2 cellular contexts compared by ENCODE assay signal in genomic region chr11:14974021-14974698, GRCh38.
TF ChIP-seq lines count a peak whose summit lies in the region.

No MANE protein-coding gene starts in this region.

TF ChIP-seq in H1, 55 proteins besides CTCF, POLR2A, EP300 and RAD21 (continued from another document):
- TF ChIP-seq RNF2 (IDR thresholded peaks at IDR 0.05; ENCODE audit: borderline replicate concordance, low read depth, low read length, missing control alignments, poor library complexity, severe bottlenecking): peak; percentile 77
- TF ChIP-seq ZNF274 (IDR thresholded peaks at IDR 0.05; ENCODE audit: borderline replicate concordance, extremely low read depth, low read length): no peak
- TF ChIP-seq SUZ12 (IDR thresholded peaks at IDR 0.05; ENCODE audit: low read length): peak; percentile 82
- TF ChIP-seq CEBPB (IDR thresholded peaks at IDR 0.05; ENCODE audit: low read depth, low read length): no peak
- TF ChIP-seq E2F6 (IDR thresholded peaks at IDR 0.05): peak; percentile 47; the same call in 1 of the 2 replicates

TF ChIP-seq in HEK293T, 16 proteins besides CTCF, POLR2A, EP300 and RAD21 (continued from another document):
- no peak for TF ChIP-seq FOXM1 (IDR thresholded peaks at IDR 0.05; ENCODE audit: borderline replicate concordance)
- no peak for TF ChIP-seq ZNF384 (IDR thresholded peaks at IDR 0.05)
- TF ChIP-seq NFRKB (IDR thresholded peaks at IDR 0.05): no peak
- no peak for TF ChIP-seq BHLHE40 (IDR thresholded peaks at IDR 0.05; ENCODE audit: borderline replicate concordance)
- TF ChIP-seq PKNOX1 (IDR thresholded peaks at IDR 0.05): no peak
- no peak for TF ChIP-seq ARNT (IDR thresholded peaks at IDR 0.05)
- no peak for TF ChIP-seq TARDBP (IDR thresholded peaks at IDR 0.05)
- TF ChIP-seq HDGF (IDR thresholded peaks at IDR 0.05; ENCODE audit: borderline replicate concordance): no peak
- no peak for TF ChIP-seq L3MBTL2 (conservative IDR thresholded peaks at IDR 0.05)
- TF ChIP-seq LEF1 (IDR thresholded peaks at IDR 0.05; ENCODE audit: borderline replicate concordance): no peak
- no peak for TF ChIP-seq SP1 (IDR thresholded peaks at IDR 0.05)
- no peak for TF ChIP-seq CTBP1 (IDR thresholded peaks at IDR 0.05; ENCODE audit: borderline replicate concordance)
- TF ChIP-seq FOXA1 (IDR thresholded peaks at IDR 0.05): no peak
